Comparison of ENCODE assay signal across 8 cellular contexts in the genomic region with DNA sequence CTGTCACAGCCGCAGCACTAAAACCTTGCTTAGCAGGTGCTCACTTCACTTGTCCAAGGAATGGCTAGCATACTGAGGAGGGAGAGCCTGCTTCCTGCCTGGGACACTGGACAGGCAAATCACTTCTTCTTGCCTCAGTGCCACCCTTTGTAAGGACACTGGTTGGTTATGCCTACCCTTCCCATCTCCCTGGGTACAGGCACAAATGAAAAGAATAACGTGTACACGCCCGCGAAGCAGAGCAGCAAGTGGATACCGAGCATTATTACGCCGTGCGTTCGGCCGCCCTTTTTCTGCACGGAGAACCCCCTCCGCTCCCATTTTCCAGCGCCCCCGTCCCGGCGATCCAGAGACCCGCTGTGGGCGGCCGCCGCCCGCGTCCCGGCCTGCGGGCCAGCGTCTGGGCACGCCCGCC. TPM values are rescaled to one million over a fixed set of nuclear protein-coding genes. Genes with fewer than 3 reads are reported as not detected.
A peak's percentile ranks its signal among the peaks of the same experiment; 100 is the strongest.
DNase-seq lines count a peak whose midpoint lies in the region; TF ChIP-seq lines count a peak whose summit lies in the region.

No MANE protein-coding gene starts in this region.

- H3K4me1 Mint-ChIP-seq in activated CD4-positive, alpha-beta T cell treated with anti-CD3 and anti-CD28 coated beads, Interleukin-2, amount 10 ng/mL, durations not matched to agents 7 days and 5 days, result peaks cover 64% of the 10 kb centered on the region

- H2AFZ ChIP-seq in Karpas-422 (ENCODE audit: low read length), result peak overlapping the region; percentile 69

- H3K27ac ChIP-seq in Karpas-422 (ENCODE audit: low read length), result no peak overlapping the region
- H3K27ac ChIP-seq in ascending aorta, result peak overlapping the region; percentile 19 to 85
- H3K27ac ChIP-seq in skeletal muscle tissue (ENCODE audit: low read depth, low read length), result no peak overlapping the region

- DNase-seq in activated CD4-positive, alpha-beta T cell treated with anti-CD3 and anti-CD28 coated beads, Interleukin-2, amount 10 ng/mL, durations not matched to agents 7 days and 5 days, result no peak
- DNase-seq in activated CD4-positive, alpha-beta T cell treated with anti-CD3 and anti-CD28 coated beads for 1 hour, result no peak
- DNase-seq in H4 (ENCODE audit: low spot score) (peak; percentile 4), Karpas-422 (peak; percentile 67), ascending aorta (ENCODE audit: low spot score in 2 of 2) (peak in 1 of 2 donors; percentile 63), NCI-H2029 treated with DMSO at 0.1 percent for 48 hours (lab: John Stamatoyannopoulos, UW) (no peak)

- CTCF ChIA-PET in activated CD4-positive, alpha-beta T cell treated with anti-CD3 and anti-CD28 coated beads, Interleukin-2, amount 10 ng/mL, durations not matched to agents 7 days and 5 days (lab: Charles Lee), result interaction anchor here (1.8 kb wide), 1 partner anchor 37 kb away, joined by 3 read pairs; no protein-coding TSS in a partner anchor

- H3K9me3 ChIP-seq in Karpas-422 (ENCODE audit: low read length), result no peaks in the 10 kb centered on the region
- no peaks in the 10 kb centered on the region for H3K9me3 ChIP-seq in ascending aorta
- H3K9me3 ChIP-seq in iPS-18c (ENCODE audit: control insufficient read depth, insufficient read depth, low read length), result peaks cover 2% of the 10 kb centered on the region
- H3K9me3 ChIP-seq in skeletal muscle tissue (ENCODE audit: control insufficient read depth in 3 of 3, low read length in 3 of 3), result no peaks in the 10 kb centered on the region

- peaks cover 21% of the 10 kb centered on the region for H4K20me1 ChIP-seq in Karpas-422 (ENCODE audit: insufficient read depth, low read depth, low read length)

- H3K36me3 ChIP-seq in Karpas-422 (ENCODE audit: insufficient read depth, low read length) (no peaks in the 10 kb centered on the region), ascending aorta (no peaks in the 10 kb centered on the region), skeletal muscle tissue (ENCODE audit: control insufficient read depth in 3 of 3, insufficient read depth in 3 of 3, low read length in 3 of 3) (no peaks in the 10 kb centered on the region)

- H3K4me2 ChIP-seq in Karpas-422 (ENCODE audit: low read depth, low read length, poor library complexity, severe bottlenecking), result peak overlapping the region; percentile 75

- no peaks in the 10 kb centered on the region for H3K27me3 ChIP-seq in Karpas-422 (ENCODE audit: low read length)
- H3K27me3 ChIP-seq in ascending aorta, result no peaks in the 10 kb centered on the region
- no peaks in the 10 kb centered on the region for H3K27me3 ChIP-seq in skeletal muscle tissue (ENCODE audit: control insufficient read depth in 3 of 3, insufficient read depth in 3 of 3, low read length in 3 of 3)

- no peaks in the 10 kb centered on the region for H3K9me2 ChIP-seq in Karpas-422 (replicated peaks; ENCODE audit: insufficient read depth, low read length)

- peaks cover 55% of the 10 kb centered on the region for H3K4me1 ChIP-seq in Karpas-422 (ENCODE audit: low read length)
- peaks cover 5 to 8% of the 10 kb centered on the region in 2 donors for H3K4me1 ChIP-seq in ascending aorta
- H3K4me1 ChIP-seq in skeletal muscle tissue (ENCODE audit: control insufficient read depth in 3 of 3, insufficient read depth in 3 of 3, low read length in 3 of 3), result peaks cover 12 to 23% (median 20%) of the 10 kb centered on the region in 3 donors

- H3K27ac Mint-ChIP-seq in activated CD4-positive, alpha-beta T cell treated with anti-CD3 and anti-CD28 coated beads, Interleukin-2, amount 10 ng/mL, durations not matched to agents 7 days and 5 days, result peak overlapping the region; percentile 80

- no peaks in the 10 kb centered on the region for H3K27me3 Mint-ChIP-seq in activated CD4-positive, alpha-beta T cell treated with anti-CD3 and anti-CD28 coated beads, Interleukin-2, amount 10 ng/mL, durations not matched to agents 7 days and 5 days

- H3K36me3 Mint-ChIP-seq in activated CD4-positive, alpha-beta T cell treated with anti-CD3 and anti-CD28 coated beads, Interleukin-2, amount 10 ng/mL, durations not matched to agents 7 days and 5 days (ENCODE audit: low read depth), result peaks cover 15% of the 10 kb centered on the region

- TF ChIP-seq CTCF in ascending aorta (IDR thresholded peaks at IDR 0.05), result no peak

- POLR2A ChIA-PET in activated CD4-positive, alpha-beta T cell treated with anti-CD3 and anti-CD28 coated beads, Interleukin-2, amount 10 ng/mL, durations not matched to agents 7 days and 5 days (lab: Charles Lee), result interaction anchor here (0.6 kb wide), 1 partner anchor 42 kb away, joined by 3 read pairs; no protein-coding TSS in a partner anchor

- peak overlapping the region; percentile 85 for H3K9ac ChIP-seq in Karpas-422 (ENCODE audit: low read length)
- H3K9ac ChIP-seq in skeletal muscle tissue (ENCODE audit: low read depth in 1 of 3, low read length in 3 of 3), result peak overlapping the region; percentile 50 to 74 (median 59)

- peaks cover 53% of the 10 kb centered on the region for H3K79me2 ChIP-seq in Karpas-422 (ENCODE audit: low read length)

- H3K4me3 Mint-ChIP-seq in activated CD4-positive, alpha-beta T cell treated with anti-CD3 and anti-CD28 coated beads, Interleukin-2, amount 10 ng/mL, durations not matched to agents 7 days and 5 days, result peak overlapping the region; percentile 74

- no peaks in the 10 kb centered on the region for H3K9me3 Mint-ChIP-seq in activated CD4-positive, alpha-beta T cell treated with anti-CD3 and anti-CD28 coated beads, Interleukin-2, amount 10 ng/mL, durations not matched to agents 7 days and 5 days

- H3K4me3 ChIP-seq in Karpas-422 (ENCODE audit: low read length) (peak overlapping the region; percentile 77), ascending aorta (peak overlapping the region; percentile 89 to 95), iPS-18c (ENCODE audit: insufficient read depth, low read depth, low read length) (peak overlapping the region; percentile 80), skeletal muscle tissue (ENCODE audit: low read length in 3 of 3) (peak overlapping the region; percentile 86 to 96 (median 87))

- intact Hi-C loops in ascending aorta (cut with DNase I), result loop anchor here (1.0 to 5.0 kb wide), 4 partner anchors 75 to 175 kb away; a partner anchor contains a TSS

RNA-seq across cellular contexts. Expression of a gene that starts 0.3 kb away (rescaled TPM):
- total RNA-seq in activated CD4-positive, alpha-beta T cell treated with anti-CD3 and anti-CD28 coated beads, Interleukin-2, amount 10 ng/mL, durations not matched to agents 7 days and 5 days, result 10 to 100 TPM; 27.3 to 30.1 TPM
- 12.0 and 13.2 TPM in 2 replicates for total RNA-seq in H4 (2014; rRNA removed; shearing (Covaris generic))
- 27.3 and 31.5 TPM in 2 replicates for total RNA-seq in Karpas-422 (2014; rRNA removed; shearing (Covaris generic); ENCODE audit: low replicate concordance)
- total RNA-seq in ascending aorta, result 0.96 TPM
- 5.2 TPM for total RNA-seq in skeletal muscle tissue

Comparison
In these comparisons a context has a peak if more than half of its experiments do, and no peak if none do; other contexts are left out.
1. DNase-seq: peak in H4 (single experiment) and Karpas-422 (single experiment); none in activated CD4-positive, alpha-beta T cell treated with anti-CD3 and anti-CD28 coated beads, Interleukin-2, amount 10 ng/mL, durations not matched to agents 7 days and 5 days (single experiment), activated CD4-positive, alpha-beta T cell treated with anti-CD3 and anti-CD28 coated beads for 1 hour (single experiment) and NCI-H2029 treated with DMSO at 0.1 percent for 48 hours (single experiment).
2. H3K27ac ChIP-seq: peak in ascending aorta (2 of 2); none in Karpas-422 (single experiment) and skeletal muscle tissue (single experiment).
3. Peak in every context shown above with its lines, with median percentiles within 50 percentile points of each other: H3K4me3 ChIP-seq.